ENCODE assay signal across 1 cellular context in genomic region chr2:27085670-27086089, GRCh38.
A peak's percentile ranks its signal among the peaks of the same experiment; 100 is the strongest.
TF ChIP-seq lines count a peak whose summit lies in the region.

No MANE protein-coding gene starts in this region.

TF ChIP-seq in A549, 52 proteins besides CTCF, POLR2A, EP300 and RAD21 (continued from another document):
- TF ChIP-seq, protein P1, sequence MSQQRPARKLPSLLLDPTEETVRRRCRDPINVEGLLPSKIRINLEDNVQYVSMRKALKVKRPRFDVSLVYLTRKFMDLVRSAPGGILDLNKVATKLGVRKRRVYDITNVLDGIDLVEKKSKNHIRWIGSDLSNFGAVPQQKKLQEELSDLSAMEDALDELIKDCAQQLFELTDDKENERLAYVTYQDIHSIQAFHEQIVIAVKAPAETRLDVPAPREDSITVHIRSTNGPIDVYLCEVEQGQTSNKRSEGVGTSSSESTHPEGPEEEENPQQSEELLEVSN (IDR thresholded peaks at IDR 0.05; ENCODE audit: borderline replicate concordance, low read depth) = peak; percentile 79
- TF ChIP-seq ZFP36 (IDR thresholded peaks at IDR 0.05; ENCODE audit: borderline replicate concordance, partially characterized antibody) = no peak
